27 cellular contexts compared by ENCODE assay signal in genomic region chr4:187073820-187074219, GRCh38.
"Had no signal": no experiment of that assay in that cellular context is flagged by ENCODE, and none has a peak within 500 bp of the region (broad histone marks: within the 10 kb centered on the region; RNA-seq: fewer than 3 reads in every experiment).

No MANE protein-coding gene starts in this region.

- H3K4me3 Mint-ChIP-seq: activated CD4-positive, alpha-beta memory T cell treated with anti-CD3 and anti-CD28 coated beads for 36 hours; activated CD4-positive, alpha-beta T cell treated with anti-CD3 and anti-CD28 coated beads for 36 hours; activated CD4-positive, alpha-beta T cell treated with anti-CD3 and anti-CD28 coated beads, Interleukin-2, amount 10 ng/mL, durations not matched to agents 24 days and 14 days; activated CD8-positive, alpha-beta memory T cell treated with anti-CD3 and anti-CD28 coated beads, Interleukin-2, amount 10 ng/mL, durations not matched to agents 7 days and 5 days; activated CD8-positive, alpha-beta T cell treated with anti-CD3 and anti-CD28 coated beads, Interleukin-2, amount 10 ng/mL, durations not matched to agents 7 days and 5 days; activated naive CD4-positive, alpha-beta T cell treated with anti-CD3 and anti-CD28 coated beads for 36 hours; activated naive CD8-positive, alpha-beta T cell; activated T-helper 1 cell treated with anti-CD3 and anti-CD28 coated beads, Interleukin-12 subunit alpha, Interleukin-12 subunit beta, Interleukin-2, Interleukin-4 antibody, amounts not matched to agents 30 ng/mL and 10 ng/mL and 1 ng/mL, durations not matched to agents 14 hours and 24 hours and 36 hours; central memory CD8-positive, alpha-beta T cell had no signal

- H3K27me3 Mint-ChIP-seq: activated CD4-positive, alpha-beta memory T cell treated with anti-CD3 and anti-CD28 coated beads for 36 hours; activated CD4-positive, alpha-beta T cell treated with anti-CD3 and anti-CD28 coated beads for 36 hours; activated CD4-positive, alpha-beta T cell treated with anti-CD3 and anti-CD28 coated beads, Interleukin-2, amount 10 ng/mL, durations not matched to agents 24 days and 14 days; activated CD8-positive, alpha-beta memory T cell treated with anti-CD3 and anti-CD28 coated beads, Interleukin-2, amount 10 ng/mL, durations not matched to agents 7 days and 5 days; activated naive CD8-positive, alpha-beta T cell; central memory CD8-positive, alpha-beta T cell had no signal

- H3K4me1 ChIP-seq: colonic mucosa, esophagus squamous epithelium, gastroesophageal sphincter, heart right ventricle had no signal

- H3K27ac ChIP-seq: brain microvascular endothelial cell, colonic mucosa, epithelial cell of prostate, esophagus squamous epithelium, gastroesophageal sphincter, heart right ventricle had no signal

- DNase-seq: activated CD4-positive, alpha-beta memory T cell treated with anti-CD3 and anti-CD28 coated beads for 36 hours; activated CD4-positive, alpha-beta T cell treated with anti-CD3 and anti-CD28 coated beads for 36 hours; activated CD4-positive, alpha-beta T cell treated with anti-CD3 and anti-CD28 coated beads, Interleukin-2, amount 10 ng/mL, durations not matched to agents 24 days and 14 days; activated CD4-positive, CD25-positive, alpha-beta regulatory T cell; activated CD4-positive, CD25-positive, alpha-beta regulatory T cell treated with anti-CD3 and anti-CD28 coated beads, Interleukin-2, amount 50 U/mL, for 72 hours; activated CD8-positive, alpha-beta memory T cell treated with anti-CD3 and anti-CD28 coated beads, Interleukin-2, amount 10 ng/mL, durations not matched to agents 7 days and 5 days; activated CD8-positive, alpha-beta memory T cell treated with anti-CD3 and anti-CD28 coated beads, Interleukin-2, amount 50 U/mL, for 4 hours; activated CD8-positive, alpha-beta T cell treated with anti-CD3 and anti-CD28 coated beads, Interleukin-2, amount 10 ng/mL, durations not matched to agents 7 days and 5 days; activated effector memory CD4-positive, alpha-beta T cell treated with anti-CD3 and anti-CD28 coated beads, Interleukin-2, amount 50 U/mL, for 16 hours; activated naive CD4-positive, alpha-beta T cell treated with anti-CD3 and anti-CD28 coated beads for 36 hours; activated T-cell treated with anti-CD3 and anti-CD28 coated beads, Interleukin-2, amount 50 U/mL, for 1 hour; activated T-cell treated with anti-CD3 and anti-CD28 coated beads, Interleukin-2, amount 50 U/mL, for 48 hours; amniotic stem cell; anterior cingulate cortex; brain microvascular endothelial cell; colonic mucosa; effector CD8-positive, alpha-beta T cell; esophagus squamous epithelium; foreskin melanocyte; heart right ventricle; T-helper 2 cell had no signal

- H3K27me3 ChIP-seq: brain microvascular endothelial cell, colonic mucosa, esophagus squamous epithelium, gastroesophageal sphincter had no signal

- H3K36me3 Mint-ChIP-seq: activated CD4-positive, alpha-beta memory T cell treated with anti-CD3 and anti-CD28 coated beads for 36 hours; activated CD8-positive, alpha-beta memory T cell treated with anti-CD3 and anti-CD28 coated beads, Interleukin-2, amount 10 ng/mL, durations not matched to agents 7 days and 5 days; activated naive CD8-positive, alpha-beta T cell had no signal

- ATAC-seq: activated CD4-positive, alpha-beta T cell treated with anti-CD3 and anti-CD28 coated beads for 36 hours; activated CD8-positive, alpha-beta memory T cell treated with anti-CD3 and anti-CD28 coated beads, Interleukin-2, amount 10 ng/mL, durations not matched to agents 7 days and 5 days; activated CD8-positive, alpha-beta T cell treated with anti-CD3 and anti-CD28 coated beads, Interleukin-2, amount 10 ng/mL, durations not matched to agents 7 days and 5 days; gastroesophageal sphincter; heart right ventricle had no signal

- H3K36me3 ChIP-seq: brain microvascular endothelial cell, colonic mucosa, esophagus squamous epithelium, gastroesophageal sphincter, heart right ventricle had no signal

- H3K4me1 Mint-ChIP-seq: activated CD4-positive, alpha-beta T cell treated with anti-CD3 and anti-CD28 coated beads for 36 hours; activated CD4-positive, alpha-beta T cell treated with anti-CD3 and anti-CD28 coated beads, Interleukin-2, amount 10 ng/mL, durations not matched to agents 24 days and 14 days; activated CD8-positive, alpha-beta memory T cell treated with anti-CD3 and anti-CD28 coated beads, Interleukin-2, amount 10 ng/mL, durations not matched to agents 7 days and 5 days; central memory CD8-positive, alpha-beta T cell had no signal

- H3K9me3 ChIP-seq: colonic mucosa, esophagus squamous epithelium, gastroesophageal sphincter, heart right ventricle had no signal

- H3K4me3 ChIP-seq: colonic mucosa, esophagus squamous epithelium, gastroesophageal sphincter, heart right ventricle had no signal

- H3K27ac Mint-ChIP-seq: activated CD4-positive, alpha-beta memory T cell treated with anti-CD3 and anti-CD28 coated beads for 36 hours; activated CD4-positive, alpha-beta T cell treated with anti-CD3 and anti-CD28 coated beads for 36 hours; activated CD4-positive, alpha-beta T cell treated with anti-CD3 and anti-CD28 coated beads, Interleukin-2, amount 10 ng/mL, durations not matched to agents 24 days and 14 days; activated CD8-positive, alpha-beta memory T cell treated with anti-CD3 and anti-CD28 coated beads, Interleukin-2, amount 10 ng/mL, durations not matched to agents 7 days and 5 days; activated CD8-positive, alpha-beta T cell treated with anti-CD3 and anti-CD28 coated beads, Interleukin-2, amount 10 ng/mL, durations not matched to agents 7 days and 5 days; activated naive CD4-positive, alpha-beta T cell treated with anti-CD3 and anti-CD28 coated beads for 36 hours; activated naive CD8-positive, alpha-beta T cell; activated T-helper 1 cell treated with anti-CD3 and anti-CD28 coated beads, Interleukin-12 subunit alpha, Interleukin-12 subunit beta, Interleukin-2, Interleukin-4 antibody, amounts not matched to agents 30 ng/mL and 10 ng/mL and 1 ng/mL, durations not matched to agents 14 hours and 24 hours and 36 hours; activated T-helper 2 cell treated with anti-CD3 and anti-CD28 coated beads, Interferon-gamma antibody, Interleukin-2, Interleukin-4, amounts not matched to agents 10 μg/mL and 5 μg/mL and 100 μg/mL, durations not matched to agents 14 hours and 24 hours and 36 hours had no signal
